11 cellular contexts compared by ENCODE assay signal in genomic region chr5:119273391-119273839, GRCh38.
DNase-seq lines count a peak whose midpoint lies in the region; TF ChIP-seq lines count a peak whose summit lies in the region.
"Had no signal": no experiment of that assay in that cellular context is flagged by ENCODE, and none has a peak within 500 bp of the region (broad histone marks: within the 10 kb centered on the region; RNA-seq: fewer than 3 reads in every experiment).

No MANE protein-coding gene starts in this region.

- no peak overlapping the region for H3K18ac ChIP-seq in mesendoderm (ENCODE audit: low read length)

- no peaks in the 10 kb centered on the region for H3K27me3 ChIP-seq in CD4-positive, alpha-beta memory T cell (ENCODE audit: insufficient read depth, low read length)
- H3K27me3 ChIP-seq in mesendoderm (ENCODE audit: insufficient read depth, low read length, poor library complexity) (no peaks in the 10 kb centered on the region), WERI-Rb-1 (ENCODE audit: insufficient read depth, low read depth, severe bottlenecking) (no peaks in the 10 kb centered on the region)

- no peak overlapping the region for H4K5ac ChIP-seq in mesendoderm (ENCODE audit: low read length)

- no peak overlapping the region for H2AK5ac ChIP-seq in mesendoderm (ENCODE audit: low read length)

- no peak overlapping the region for H2BK5ac ChIP-seq in mesendoderm (ENCODE audit: low read length)

- no peak overlapping the region for H3K9ac ChIP-seq in mesendoderm (ENCODE audit: low read length)

- peaks cover 75% of the 10 kb centered on the region for H3K4me1 ChIP-seq in CD4-positive, alpha-beta memory T cell (ENCODE audit: insufficient read depth, low read length)
- peaks cover 25% of the 10 kb centered on the region for H3K4me1 ChIP-seq in mesendoderm (ENCODE audit: control insufficient read depth, low read depth, low read length)

- peaks cover 4% of the 10 kb centered on the region for H3K79me2 ChIP-seq in mesendoderm (ENCODE audit: control insufficient read depth, insufficient read depth, low read length)

- peaks cover 19% of the 10 kb centered on the region for H3K79me1 ChIP-seq in mesendoderm (ENCODE audit: low read length)

- peaks cover 0 to 2% of the 10 kb centered on the region in 2 donors for H3K27me3 Mint-ChIP-seq in CD4-positive, alpha-beta memory T cell
- peaks cover 1% of the 10 kb centered on the region for H3K27me3 Mint-ChIP-seq in activated CD4-positive, alpha-beta memory T cell treated with anti-CD3 and anti-CD28 coated beads for 36 hours

- H3K4me3 Mint-ChIP-seq in CD4-positive, alpha-beta memory T cell, result peak overlapping the region; percentile 82 to 100 (median 100)
- H3K4me3 Mint-ChIP-seq in activated CD4-positive, alpha-beta memory T cell treated with anti-CD3 and anti-CD28 coated beads for 36 hours, result peak overlapping the region; percentile 78

- peaks cover 0 to 5% (median 1%) of the 10 kb centered on the region in 8 donors for H3K9me3 Mint-ChIP-seq in CD4-positive, alpha-beta memory T cell
- no peaks in the 10 kb centered on the region for H3K9me3 Mint-ChIP-seq in activated CD4-positive, alpha-beta memory T cell treated with anti-CD3 and anti-CD28 coated beads for 36 hours

- no peak overlapping the region for H2BK120ac ChIP-seq in mesendoderm (ENCODE audit: low read depth, low read length)

- no peak overlapping the region for H3K4ac ChIP-seq in mesendoderm (ENCODE audit: low read depth, low read length)

- POLR2A ChIA-PET in CD4-positive, alpha-beta memory T cell (lab: Charles Lee; ENCODE audit: partially characterized antibody), result interaction anchor here (0.7 to 16.4 kb wide), 16 partner anchors 11 to 202 kb away, joined by 3 to 357 read pairs (median 5); partner anchors contain the start of gene DMXL1
- POLR2A ChIA-PET in activated CD4-positive, alpha-beta memory T cell treated with anti-CD3 and anti-CD28 coated beads for 36 hours (lab: Charles Lee), result interaction anchor here (0.5 to 4.6 kb wide), 11 partner anchors 10 to 94 kb away, joined by 3 to 37 read pairs (median 5); partner anchors contain the start of gene TNFAIP8

- H3K27ac ChIP-seq in CD4-positive, alpha-beta memory T cell (ENCODE audit: low read depth, low read length), result peak overlapping the region; percentile 71
- H3K27ac ChIP-seq in mesendoderm (ENCODE audit: low read depth, low read length) (no peak overlapping the region), WERI-Rb-1 (no peak overlapping the region)

- peak overlapping the region; percentile 8 to 74 for H3K4me3 ChIP-seq in CD4-positive, alpha-beta memory T cell (ENCODE audit: low read length in 2 of 2)
- H3K4me3 ChIP-seq in mesendoderm (ENCODE audit: low read length) (no peak overlapping the region), WERI-Rb-1 (ENCODE audit: low read depth, low read length) (no peak overlapping the region)

- H3K27ac Mint-ChIP-seq in CD4-positive, alpha-beta memory T cell, result peak overlapping the region; percentile 90 to 99 (median 96)
- H3K27ac Mint-ChIP-seq in activated CD4-positive, alpha-beta memory T cell treated with anti-CD3 and anti-CD28 coated beads for 36 hours, result peak overlapping the region; percentile 99

- intact Hi-C loops in CD4-positive, alpha-beta memory T cell (cut with micrococcal nuclease), result no loop called here
- intact Hi-C loops in activated CD4-positive, alpha-beta memory T cell treated with anti-CD3 and anti-CD28 coated beads for 36 hours (cut with micrococcal nuclease), result no loop called here

- TF ChIP-seq CTCF in WERI-Rb-1 (IDR thresholded peaks at IDR 0.05; ENCODE audit: low read depth, low read length), result no peak

- CTCF ChIA-PET in CD4-positive, alpha-beta memory T cell (lab: Charles Lee; ENCODE audit: partially characterized antibody), result interaction anchor here (0.9 to 6.0 kb wide), 15 partner anchors 9 to 252 kb away, joined by 3 to 37 read pairs (median 4); partner anchors contain the start of gene DMXL1
- CTCF ChIA-PET in activated CD4-positive, alpha-beta memory T cell treated with anti-CD3 and anti-CD28 coated beads for 36 hours (lab: Charles Lee), result interaction anchor here (0.9 to 3.3 kb wide), 8 partner anchors 29 to 140 kb away, joined by 3 to 15 read pairs (median 4); no protein-coding TSS in a partner anchor

- peaks cover 8 to 51% of the 10 kb centered on the region in 2 donors for H3K36me3 Mint-ChIP-seq in CD4-positive, alpha-beta memory T cell
- peaks cover 30% of the 10 kb centered on the region for H3K36me3 Mint-ChIP-seq in activated CD4-positive, alpha-beta memory T cell treated with anti-CD3 and anti-CD28 coated beads for 36 hours

- H3K36me3 ChIP-seq in CD4-positive, alpha-beta memory T cell (ENCODE audit: insufficient read depth, low read length), result no peaks in the 10 kb centered on the region
- H3K36me3 ChIP-seq in mesendoderm (ENCODE audit: control insufficient read depth, insufficient read depth, low read length) (no peaks in the 10 kb centered on the region), WERI-Rb-1 (peaks cover 8% of the 10 kb centered on the region; the same call in 1 of the 2 replicates)

- no CpG with 5 or more reads among the region's 9 CpGs for WGBS in mesendoderm (ENCODE audit: extremely low coverage, insufficient coverage, low lambda C conversion rate)

- peak; percentile 33 to 60 (median 37) for DNase-seq in CD4-positive, alpha-beta memory T cell
- DNase-seq in Kasumi-1 (lab: John Stamatoyannopoulos, UW) (peak; percentile 41 to 61), mesendoderm (no peak), WERI-Rb-1 (no peak), NCI-H510A (lab: John Stamatoyannopoulos, UW) (no peak), NCI-H2196 (lab: John Stamatoyannopoulos, UW; ENCODE audit: unreplicated experiment) (no peak)
- DNase-seq in activated CD4-positive, alpha-beta memory T cell treated with anti-CD3 and anti-CD28 coated beads for 36 hours, result peak; percentile 40
- no peak for DNase-seq in stimulated activated CD8-positive, alpha-beta memory T cell treated with anti-CD3 and anti-CD28 coated beads, Interleukin-4, amount 100 ng/mL, for 48 hours
- DNase-seq: foreskin fibroblast; SHP77; stimulated activated CD4-positive, alpha-beta T cell treated with anti-CD3 and anti-CD28 coated beads, Interleukin-4, amount 100 ng/mL, for 4 hours had no signal

- no peaks in the 10 kb centered on the region for H3K9me3 ChIP-seq in CD4-positive, alpha-beta memory T cell (ENCODE audit: control insufficient read depth in 1 of 2, low read length in 2 of 2)
- H3K9me3 ChIP-seq in WERI-Rb-1 (ENCODE audit: severe bottlenecking), result no peaks in the 10 kb centered on the region

- H4K8ac ChIP-seq in mesendoderm (ENCODE audit: low read depth, low read length), result no peak overlapping the region

- peaks cover 65 to 98% (median 73%) of the 10 kb centered on the region in 4 donors for H3K4me1 Mint-ChIP-seq in CD4-positive, alpha-beta memory T cell
- H3K4me1 Mint-ChIP-seq in activated CD4-positive, alpha-beta memory T cell treated with anti-CD3 and anti-CD28 coated beads for 36 hours (ENCODE audit: low read depth), result peaks cover 75% of the 10 kb centered on the region

- no peak overlapping the region for H2BK15ac ChIP-seq in mesendoderm (replicated peaks; ENCODE audit: low read depth)

- H3K4me2 ChIP-seq in mesendoderm (ENCODE audit: low read length), result no peak overlapping the region

- peak overlapping the region; percentile 39 for H3K56ac ChIP-seq in mesendoderm (ENCODE audit: low read length)

- H3K23ac ChIP-seq in mesendoderm (ENCODE audit: low read length), result no peak overlapping the region

Comparison
In these comparisons a context has a peak if more than half of its experiments do, and no peak if none do; other contexts are left out.
1. DNase-seq: peak in CD4-positive, alpha-beta memory T cell (5 of 5), Kasumi-1 (2 of 2) and activated CD4-positive, alpha-beta memory T cell treated with anti-CD3 and anti-CD28 coated beads for 36 hours (single experiment); none in mesendoderm (single experiment), stimulated activated CD8-positive, alpha-beta memory T cell treated with anti-CD3 and anti-CD28 coated beads, Interleukin-4, amount 100 ng/mL, for 48 hours (single experiment), WERI-Rb-1 (single experiment), NCI-H510A (single experiment) and NCI-H2196 (single experiment).
2. H3K4me3 ChIP-seq: peak in CD4-positive, alpha-beta memory T cell (2 of 2); none in mesendoderm (single experiment) and WERI-Rb-1 (single experiment).